ENCODE assay signal across 1 cellular context in the genomic region with DNA sequence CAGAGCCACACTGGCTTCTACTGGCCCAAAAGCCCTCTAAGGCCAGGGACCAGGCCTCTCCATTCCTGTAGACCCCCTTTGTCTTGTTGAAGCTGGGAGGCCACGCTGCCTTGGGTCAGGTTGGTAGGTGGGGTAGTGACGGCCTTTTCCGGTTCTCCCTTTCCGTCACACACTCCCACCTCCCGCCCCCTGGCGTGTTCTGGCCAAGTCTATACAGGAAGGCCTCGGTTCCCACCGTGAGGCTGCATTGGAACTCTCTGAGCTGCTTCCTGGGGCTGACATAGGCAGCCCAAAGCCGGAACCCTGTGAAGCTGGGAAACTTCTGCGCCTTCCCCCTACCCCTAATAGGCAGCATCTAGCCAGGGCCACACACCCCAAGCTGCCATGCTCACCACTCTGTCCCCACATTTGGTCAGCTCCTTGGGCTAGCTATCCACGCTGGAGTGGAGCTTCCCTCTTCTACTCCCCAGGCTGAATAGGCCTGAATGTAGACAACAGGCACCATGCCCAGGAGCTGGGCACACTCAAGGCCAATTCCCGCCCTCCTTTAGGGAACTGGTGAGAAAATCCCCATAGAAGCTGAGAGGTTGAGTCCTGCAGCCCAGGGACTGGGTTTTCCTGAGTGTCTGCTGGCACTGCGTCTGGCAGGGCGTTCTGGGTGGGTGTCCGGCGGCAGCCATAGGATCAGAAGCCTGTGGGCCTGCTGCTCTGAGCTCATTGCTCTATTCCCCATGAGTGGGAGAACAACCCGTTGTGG.
TF ChIP-seq lines count a peak whose summit lies in the region.

No MANE protein-coding gene starts in this region.

TF ChIP-seq in GM23338, 12 proteins besides CTCF, POLR2A, EP300 and RAD21 (continued from another document):
- TF ChIP-seq, protein P1, sequence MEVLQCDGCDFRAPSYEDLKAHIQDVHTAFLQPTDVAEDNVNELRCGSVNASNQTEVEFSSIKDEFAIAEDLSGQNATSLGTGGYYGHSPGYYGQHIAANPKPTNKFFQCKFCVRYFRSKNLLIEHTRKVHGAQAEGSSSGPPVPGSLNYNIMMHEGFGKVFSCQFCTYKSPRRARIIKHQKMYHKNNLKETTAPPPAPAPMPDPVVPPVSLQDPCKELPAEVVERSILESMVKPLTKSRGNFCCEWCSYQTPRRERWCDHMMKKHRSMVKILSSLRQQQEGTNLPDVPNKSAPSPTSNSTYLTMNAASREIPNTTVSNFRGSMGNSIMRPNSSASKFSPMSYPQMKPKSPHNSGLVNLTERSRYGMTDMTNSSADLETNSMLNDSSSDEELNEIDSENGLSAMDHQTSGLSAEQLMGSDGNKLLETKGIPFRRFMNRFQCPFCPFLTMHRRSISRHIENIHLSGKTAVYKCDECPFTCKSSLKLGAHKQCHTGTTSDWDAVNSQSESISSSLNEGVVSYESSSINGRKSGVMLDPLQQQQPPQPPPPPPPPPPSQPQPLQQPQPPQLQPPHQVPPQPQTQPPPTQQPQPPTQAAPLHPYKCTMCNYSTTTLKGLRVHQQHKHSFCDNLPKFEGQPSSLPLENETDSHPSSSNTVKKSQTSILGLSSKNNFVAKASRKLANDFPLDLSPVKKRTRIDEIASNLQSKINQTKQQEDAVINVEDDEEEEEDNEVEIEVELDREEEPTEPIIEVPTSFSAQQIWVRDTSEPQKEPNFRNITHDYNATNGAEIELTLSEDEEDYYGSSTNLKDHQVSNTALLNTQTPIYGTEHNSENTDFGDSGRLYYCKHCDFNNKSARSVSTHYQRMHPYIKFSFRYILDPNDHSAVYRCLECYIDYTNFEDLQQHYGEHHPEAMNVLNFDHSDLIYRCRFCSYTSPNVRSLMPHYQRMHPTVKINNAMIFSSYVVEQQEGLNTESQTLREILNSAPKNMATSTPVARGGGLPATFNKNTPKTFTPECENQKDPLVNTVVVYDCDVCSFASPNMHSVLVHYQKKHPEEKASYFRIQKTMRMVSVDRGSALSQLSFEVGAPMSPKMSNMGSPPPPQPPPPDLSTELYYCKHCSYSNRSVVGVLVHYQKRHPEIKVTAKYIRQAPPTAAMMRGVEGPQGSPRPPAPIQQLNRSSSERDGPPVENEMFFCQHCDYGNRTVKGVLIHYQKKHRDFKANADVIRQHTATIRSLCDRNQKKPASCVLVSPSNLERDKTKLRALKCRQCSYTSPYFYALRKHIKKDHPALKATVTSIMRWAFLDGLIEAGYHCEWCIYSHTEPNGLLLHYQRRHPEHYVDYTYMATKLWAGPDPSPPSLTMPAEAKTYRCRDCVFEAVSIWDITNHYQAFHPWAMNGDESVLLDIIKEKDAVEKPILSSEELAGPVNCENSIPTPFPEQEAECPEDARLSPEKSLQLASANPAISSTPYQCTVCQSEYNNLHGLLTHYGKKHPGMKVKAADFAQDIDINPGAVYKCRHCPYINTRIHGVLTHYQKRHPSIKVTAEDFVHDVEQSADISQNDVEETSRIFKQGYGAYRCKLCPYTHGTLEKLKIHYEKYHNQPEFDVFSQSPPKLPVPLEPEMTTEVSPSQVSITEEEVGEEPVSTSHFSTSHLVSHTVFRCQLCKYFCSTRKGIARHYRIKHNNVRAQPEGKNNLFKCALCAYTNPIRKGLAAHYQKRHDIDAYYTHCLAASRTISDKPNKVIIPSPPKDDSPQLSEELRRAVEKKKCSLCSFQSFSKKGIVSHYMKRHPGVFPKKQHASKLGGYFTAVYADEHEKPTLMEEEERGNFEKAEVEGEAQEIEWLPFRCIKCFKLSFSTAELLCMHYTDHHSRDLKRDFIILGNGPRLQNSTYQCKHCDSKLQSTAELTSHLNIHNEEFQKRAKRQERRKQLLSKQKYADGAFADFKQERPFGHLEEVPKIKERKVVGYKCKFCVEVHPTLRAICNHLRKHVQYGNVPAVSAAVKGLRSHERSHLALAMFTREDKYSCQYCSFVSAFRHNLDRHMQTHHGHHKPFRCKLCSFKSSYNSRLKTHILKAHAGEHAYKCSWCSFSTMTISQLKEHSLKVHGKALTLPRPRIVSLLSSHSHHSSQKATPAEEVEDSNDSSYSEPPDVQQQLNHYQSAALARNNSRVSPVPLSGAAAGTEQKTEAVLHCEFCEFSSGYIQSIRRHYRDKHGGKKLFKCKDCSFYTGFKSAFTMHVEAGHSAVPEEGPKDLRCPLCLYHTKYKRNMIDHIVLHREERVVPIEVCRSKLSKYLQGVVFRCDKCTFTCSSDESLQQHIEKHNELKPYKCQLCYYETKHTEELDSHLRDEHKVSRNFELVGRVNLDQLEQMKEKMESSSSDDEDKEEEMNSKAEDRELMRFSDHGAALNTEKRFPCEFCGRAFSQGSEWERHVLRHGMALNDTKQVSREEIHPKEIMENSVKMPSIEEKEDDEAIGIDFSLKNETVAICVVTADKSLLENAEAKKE (CRISPR knock-in tag; IDR thresholded peaks at IDR 0.05) = no peak
- TF ChIP-seq EZH2phosphoT487 (IDR thresholded peaks at IDR 0.05; ENCODE audit: unreplicated experiment) = no peak
- TF ChIP-seq ZNF331 (CRISPR knock-in tag; IDR thresholded peaks at IDR 0.05; ENCODE audit: low read depth) = no peak
- TF ChIP-seq NANOG (IDR thresholded peaks at IDR 0.05; ENCODE audit: borderline replicate concordance) = no peak
- TF ChIP-seq ZNF114 (CRISPR knock-in tag; IDR thresholded peaks at IDR 0.05) = no peak
- TF ChIP-seq JUNB (IDR thresholded peaks at IDR 0.05; ENCODE audit: unreplicated experiment) = no peak
- TF ChIP-seq, protein P2, sequence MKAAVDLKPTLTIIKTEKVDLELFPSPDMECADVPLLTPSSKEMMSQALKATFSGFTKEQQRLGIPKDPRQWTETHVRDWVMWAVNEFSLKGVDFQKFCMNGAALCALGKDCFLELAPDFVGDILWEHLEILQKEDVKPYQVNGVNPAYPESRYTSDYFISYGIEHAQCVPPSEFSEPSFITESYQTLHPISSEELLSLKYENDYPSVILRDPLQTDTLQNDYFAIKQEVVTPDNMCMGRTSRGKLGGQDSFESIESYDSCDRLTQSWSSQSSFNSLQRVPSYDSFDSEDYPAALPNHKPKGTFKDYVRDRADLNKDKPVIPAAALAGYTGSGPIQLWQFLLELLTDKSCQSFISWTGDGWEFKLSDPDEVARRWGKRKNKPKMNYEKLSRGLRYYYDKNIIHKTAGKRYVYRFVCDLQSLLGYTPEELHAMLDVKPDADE (IDR thresholded peaks at IDR 0.05) = no peak
